ENCODE assay signal across 22 cellular contexts in the genomic region with DNA sequence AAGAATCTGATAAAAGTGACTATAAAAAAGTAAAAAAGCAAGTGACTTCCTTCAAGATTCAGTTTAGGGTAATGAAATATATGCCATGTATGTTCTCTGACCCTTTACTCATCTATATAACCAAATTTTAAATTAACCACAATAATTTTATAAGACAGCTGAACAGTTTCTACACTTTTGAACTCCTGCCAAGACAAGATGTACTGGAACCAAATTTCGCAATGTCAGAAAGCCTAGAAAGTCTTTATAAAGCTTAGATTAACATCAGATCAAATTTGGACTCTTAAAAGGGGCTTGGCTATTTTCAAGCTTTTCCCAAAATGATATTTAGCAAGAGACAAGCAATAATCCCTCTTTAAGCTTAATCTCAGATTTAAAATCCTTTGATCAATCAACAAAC.
DNase-seq lines count a peak whose midpoint lies in the region; ATAC-seq and TF ChIP-seq lines count a peak whose summit lies in the region.
"Had no signal": no experiment of that assay in that cellular context is flagged by ENCODE, and none has a peak within 500 bp of the region (broad histone marks: within the 10 kb centered on the region; RNA-seq: fewer than 3 reads in every experiment).

No MANE protein-coding gene starts in this region.

- no peak overlapping the region for H3K27ac ChIP-seq in PC-3 (ENCODE audit: low read length)
- H3K27ac ChIP-seq: HL-60 had no signal

- H4K20me1 ChIP-seq in PC-3 (ENCODE audit: low read length), result no peaks in the 10 kb centered on the region

- intact Hi-C loops in PC-3 (cut with micrococcal nuclease), result no loop called here

- BruUV-seq in PC-3 (replicated peaks; lab: Mats Ljungman, UMichigan), result no TSS peak

- TF ChIP-seq CTCF in PC-3 (conservative IDR thresholded peaks at IDR 0.05; ENCODE audit: low read depth, low read length), result no peak
- no peak for TF ChIP-seq CTCF in progenitor cell of endocrine pancreas (IDR thresholded peaks at IDR 0.05; ENCODE audit: unreplicated experiment)

- no peak overlapping the region for H3K9ac ChIP-seq in PC-3 (ENCODE audit: low read length)

- no peaks in the 10 kb centered on the region for H3K27me3 Mint-ChIP-seq in progenitor cell of endocrine pancreas
- H3K27me3 Mint-ChIP-seq: B cell had no signal

- no peaks in the 10 kb centered on the region for H3K79me2 ChIP-seq in PC-3 (ENCODE audit: low read length)

- POLR2A ChIA-PET in PC-3 (lab: Charles Lee; ENCODE audit: unreplicated experiment), result no interaction called here

- no peaks in the 10 kb centered on the region for H3K36me3 Mint-ChIP-seq in progenitor cell of endocrine pancreas (ENCODE audit: insufficient read depth)

- no peak for TF ChIP-seq POLR2A in erythroblast (IDR thresholded peaks at IDR 0.05; ENCODE audit: low read length)

- no peaks in the 10 kb centered on the region for H3K27me3 ChIP-seq in PC-3 (ENCODE audit: low read length)
- H3K27me3 ChIP-seq: MG63 had no signal

- H3K9me2 ChIP-seq in PC-3 (replicated peaks; ENCODE audit: low read length), result no peaks in the 10 kb centered on the region

- no peak overlapping the region for H3K4me2 ChIP-seq in PC-3 (ENCODE audit: low read length)

- ATAC-seq in PC-3, result no peak
- ATAC-seq: Right ventricle myocardium inferior had no signal

- no peaks in the 10 kb centered on the region for H3K4me1 ChIP-seq in PC-3 (ENCODE audit: insufficient read depth, low read length)

- no peaks in the 10 kb centered on the region for H3K9me3 ChIP-seq in PC-3 (ENCODE audit: low read length)
- H3K9me3 ChIP-seq: MG63 had no signal

- H3K9me3 Mint-ChIP-seq in progenitor cell of endocrine pancreas (ENCODE audit: low read depth), result no peaks in the 10 kb centered on the region
- H3K9me3 Mint-ChIP-seq: H9 had no signal

- DNase-seq in NCI-H1105 treated with DMSO at 0.1 percent for 48 hours (lab: John Stamatoyannopoulos, UW), result peak; percentile 16
- DNase-seq in NCI-H1105 (lab: John Stamatoyannopoulos, UW), result no peak
- peak; percentile 9 for DNase-seq in PC-3
- peak; percentile 3 to 27 for DNase-seq in erythroblast (lab: John Stamatoyannopoulos, UW)
- DNase-seq in skeletal muscle cell (ENCODE audit: low read depth), result peak; percentile 48
- DNase-seq in NCI-H128 (lab: John Stamatoyannopoulos, UW; ENCODE audit: unreplicated experiment), result no peak
- DNase-seq in progenitor cell of endocrine pancreas (ENCODE audit: low spot score, unreplicated experiment), result no peak
- no peak for DNase-seq in NCI-H526 (lab: John Stamatoyannopoulos, UW)
- DNase-seq: 8988T, COR-L47, DMS153, GDM1, H9, Karpas-422, MG63, NCI-H1048, NCI-H1694 treated with DMSO at 0.1 percent for 48 hours, NCI-H2107, NCI-H345 had no signal

- H3K27ac Mint-ChIP-seq in progenitor cell of endocrine pancreas, result no peak overlapping the region
- H3K27ac Mint-ChIP-seq: B cell, H9 had no signal

- H3K4me1 Mint-ChIP-seq in progenitor cell of endocrine pancreas (ENCODE audit: low read depth), result peaks cover 10% of the 10 kb centered on the region
- H3K4me1 Mint-ChIP-seq: B cell had no signal

- CTCF ChIA-PET in PC-3 (lab: Charles Lee), result no interaction called here

- H3K4me3 ChIP-seq in PC-3 (ENCODE audit: low read length), result no peak overlapping the region
- H3K4me3 ChIP-seq in skeletal muscle cell (ENCODE audit: low read depth, low read length), result no peak overlapping the region
- H3K4me3 ChIP-seq: MG63 had no signal

- H3K4me3 Mint-ChIP-seq in progenitor cell of endocrine pancreas (ENCODE audit: low read depth), result no peak overlapping the region
- H3K4me3 Mint-ChIP-seq: B cell, H9 had no signal

- H3K36me3 ChIP-seq in PC-3 (ENCODE audit: low read depth, low read length), result no peaks in the 10 kb centered on the region
- H3K36me3 ChIP-seq: MG63 had no signal

- H3F3A ChIP-seq in PC-3 (ENCODE audit: low read length, unreplicated experiment), result no peaks in the 10 kb centered on the region

- no peak overlapping the region for H2AFZ ChIP-seq in PC-3 (ENCODE audit: low read length)

Comparison
In these comparisons a context has a peak if more than half of its experiments do, and no peak if none do; other contexts are left out.
1. DNase-seq: peak in NCI-H1105 treated with DMSO at 0.1 percent for 48 hours (single experiment), PC-3 (single experiment), erythroblast (2 of 2) and skeletal muscle cell (single experiment); none in NCI-H1105 (single experiment), NCI-H128 (single experiment), progenitor cell of endocrine pancreas (single experiment) and NCI-H526 (0 of 2).